In genomic region chr4:5001641-5002040, GRCh38 we compare ENCODE assay signal across 6 cellular contexts. TPM values are rescaled to one million over a fixed set of nuclear protein-coding genes. Genes with fewer than 3 reads are reported as not detected.
"Had no signal": no experiment of that assay in that cellular context is flagged by ENCODE, and none has a peak within 500 bp of the region (broad histone marks: within the 10 kb centered on the region; RNA-seq: fewer than 3 reads in every experiment).

No MANE protein-coding gene starts in this region.

RNA-seq across cellular contexts. Expression of gene CYTL1, which starts 17.6 kb away (rescaled TPM):
- total RNA-seq: LHCN-M2, MCF 10A, NCI-H460, OCI-LY7, PC-3, Right ventricle myocardium superior had no signal

RNA-seq across cellular contexts. Expression of gene STK32B, which starts 49.6 kb away (rescaled TPM):
- total RNA-seq: MCF 10A, OCI-LY7 had no signal
